8 cellular contexts compared by ENCODE assay signal in the genomic region with DNA sequence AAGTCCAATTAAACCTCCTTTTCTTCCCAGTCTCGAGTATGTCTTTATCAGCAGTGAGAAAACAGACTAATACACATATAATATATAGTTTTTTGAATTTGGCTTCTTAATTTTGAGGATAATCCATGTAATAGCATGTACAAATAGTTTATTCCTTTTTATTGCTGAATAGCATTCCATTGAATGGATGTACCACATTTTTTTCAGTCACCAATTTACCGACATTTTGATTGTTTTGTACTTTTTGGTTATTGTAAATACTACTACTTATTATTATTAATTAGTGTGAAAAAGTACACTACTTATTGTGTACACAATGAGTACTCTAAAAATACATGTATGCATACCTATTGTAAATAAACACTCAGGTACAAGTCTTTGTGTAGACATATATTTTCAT. TPM values are rescaled to one million over a fixed set of nuclear protein-coding genes. Genes with fewer than 3 reads are reported as not detected.
"Had no signal": no experiment of that assay in that cellular context is flagged by ENCODE, and none has a peak within 500 bp of the region (broad histone marks: within the 10 kb centered on the region; RNA-seq: fewer than 3 reads in every experiment).

No MANE protein-coding gene starts in this region.

- DNase-seq: GDM1, GF-D8 had no signal

- FAIRE-seq: GM12878, GM12891, GM12892, GM18507, GM19239 had no signal

- ATAC-seq: GM12878 had no signal

- H3K4me3 ChIP-seq: GM12878 had no signal

RNA-seq across cellular contexts. Expression of gene ANXA10, which starts 42.3 kb away (rescaled TPM):
- total RNA-seq: G401, GM12878 had no signal
- polyA plus RNA-seq: GM12878 had no signal
